In the genomic region with DNA sequence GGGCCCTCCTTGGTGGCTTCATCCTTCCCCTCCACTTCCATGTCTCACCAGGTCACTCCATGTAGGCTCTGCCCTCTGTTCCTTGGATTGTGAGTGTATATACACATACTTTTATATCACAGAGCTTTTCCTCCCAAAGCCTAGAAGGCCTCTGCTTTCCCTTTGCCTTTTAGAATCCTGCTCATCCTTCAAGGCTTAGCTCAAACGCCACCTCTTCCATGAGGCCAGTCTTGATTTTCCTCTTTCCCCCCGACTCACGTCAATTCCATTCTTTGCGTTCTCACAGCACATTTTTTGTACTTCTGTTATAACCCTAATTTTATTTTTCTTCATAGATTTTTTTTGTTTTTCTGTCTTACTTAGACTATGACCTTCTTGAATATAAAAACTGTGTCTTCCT, we compare ENCODE assay signal across 10 cellular contexts. TPM values are rescaled to one million over a fixed set of nuclear protein-coding genes. Genes with fewer than 3 reads are reported as not detected.
"Had no signal": no experiment of that assay in that cellular context is flagged by ENCODE, and none has a peak within 500 bp of the region (broad histone marks: within the 10 kb centered on the region; RNA-seq: fewer than 3 reads in every experiment).

No MANE protein-coding gene starts in this region.

- H3K9ac ChIP-seq: GM23248 had no signal

- FAIRE-seq: H54, HepG2 had no signal

- H3K27ac ChIP-seq: GM23248, HL-60 had no signal

- DNase-seq: GOT3, H9, HCEC 1CT, KG1 had no signal

- H3K4me3 Mint-ChIP-seq: H9, IgD-negative memory B cell had no signal

- H3K36me3 Mint-ChIP-seq: IgD-negative memory B cell had no signal

- H3K27ac Mint-ChIP-seq: IgD-negative memory B cell had no signal

- ATAC-seq: HepG2 had no signal

- H2AFZ ChIP-seq: GM23248 had no signal

- H3K4me3 ChIP-seq: GM23248 had no signal

- H3K9me3 Mint-ChIP-seq: H9 had no signal

RNA-seq across cellular contexts. Expression of gene ABCG4, which starts 3.8 kb away (rescaled TPM):
- total RNA-seq: GM23248, HepG2, HT1080 had no signal
- polyA plus RNA-seq: HepG2, IgD-negative memory B cell had no signal

RNA-seq across cellular contexts. Expression of gene NHERF4, which starts 32.7 kb away (rescaled TPM):
- total RNA-seq: GM23248, HT1080 had no signal
- polyA plus RNA-seq: GM23248, IgD-negative memory B cell had no signal
